Comparison of ENCODE assay signal across 8 cellular contexts in genomic region chr4:39062094-39062493, GRCh38. TPM values are rescaled to one million over a fixed set of nuclear protein-coding genes. Genes with fewer than 3 reads are reported as not detected.
DNase-seq lines count a peak whose midpoint lies in the region; ATAC-seq and TF ChIP-seq lines count a peak whose summit lies in the region.
"Had no signal": no experiment of that assay in that cellular context is flagged by ENCODE, and none has a peak within 500 bp of the region (broad histone marks: within the 10 kb centered on the region; RNA-seq: fewer than 3 reads in every experiment).

Gene KLHL5 (plus strand): TSS chr4:39062232. CDS start chr4:39062653, 421 bp downstream.

- H2AFZ ChIP-seq in IMR-90 (replicated peaks; ENCODE audit: low read length, poor library complexity): no peak within 1 kb of the TSS
- H2AFZ ChIP-seq in mammary epithelial cell (ENCODE audit: low read depth, low read length): no peak within 1 kb of the TSS

- DNase-seq in IMR-90 (no peak), mammary epithelial cell (no peak), kidney epithelial cell (ENCODE audit: low read depth) (no peak), thyroid gland (no peak), activated gamma-delta T cell (lab: John Stamatoyannopoulos, UW) (no peak), NCI-H1092 (lab: John Stamatoyannopoulos, UW) (no peak), HuH-7.5 (ENCODE audit: low spot score) (no peak)
- DNase-seq: T-helper 2 cell had no signal

- no peaks in the 10 kb centered on the region for H3K9me3 ChIP-seq in IMR-90 (ENCODE audit: control insufficient read depth, insufficient read depth, low read length)
- no peaks in the 10 kb centered on the region for H3K9me3 ChIP-seq in mammary epithelial cell (replicated peaks; ENCODE audit: insufficient read depth, low read length)
- H3K9me3 ChIP-seq in thyroid gland: no peaks in the 10 kb centered on the region

- no peak for TF ChIP-seq RAD21 in IMR-90 (IDR thresholded peaks at IDR 0.05; ENCODE audit: low read length)

- no peak within 1 kb of the TSS for H2AK9ac ChIP-seq in IMR-90 (replicated peaks; ENCODE audit: low read depth, low read length, poor library complexity)

- POLR2A ChIA-PET in IMR-90 (lab: Charles Lee; ENCODE audit: unreplicated experiment): no interaction called here

- no peak within 1 kb of the TSS for H3K4ac ChIP-seq in IMR-90 (ENCODE audit: low read depth, low read length)

- H3K56ac ChIP-seq in IMR-90 (ENCODE audit: extremely low read depth, insufficient read depth, low read length): no peak within 1 kb of the TSS

- in situ Hi-C loops in IMR-90 (cut with MboI; ENCODE audit: low sequenced_read_pairs): no loop called here
- in situ Hi-C loops in mammary epithelial cell (cut with MboI; ENCODE audit: low sequenced_read_pairs in 2 of 2): no loop called here

- dilution Hi-C loops in IMR-90 (cut with HindIII; ENCODE audit: low sequenced_read_pairs, unreplicated experiment) (no loop called here), mammary epithelial cell (cut with HindIII; ENCODE audit: low sequenced_read_pairs) (no loop called here)

- peak within 1 kb of the TSS; percentile 29; the same call in 1 of the 2 replicates for H3K4me2 ChIP-seq in IMR-90 (ENCODE audit: low read depth, low read length)
- no peak within 1 kb of the TSS for H3K4me2 ChIP-seq in mammary epithelial cell (ENCODE audit: insufficient read depth, low read depth, low read length)

- no peak within 1 kb of the TSS for H2BK5ac ChIP-seq in IMR-90 (ENCODE audit: low read depth, low read length, poor library complexity, severe bottlenecking)

- H3K36me3 ChIP-seq in IMR-90 (ENCODE audit: control insufficient read depth, insufficient read depth, low read length): peaks cover 6% of the 10 kb centered on the region; the same call in 1 of the 2 replicates
- H3K36me3 ChIP-seq in mammary epithelial cell (ENCODE audit: insufficient read depth, low read length): no peaks in the 10 kb centered on the region
- no peaks in the 10 kb centered on the region for H3K36me3 ChIP-seq in kidney epithelial cell (ENCODE audit: control insufficient read depth, insufficient read depth, low read length)
- no peaks in the 10 kb centered on the region for H3K36me3 ChIP-seq in thyroid gland

- peaks cover 27% of the 10 kb centered on the region for H3K79me2 ChIP-seq in mammary epithelial cell (ENCODE audit: insufficient read depth, low read length)

- BruUV-seq in IMR-90 (replicated peaks; lab: Mats Ljungman, UMichigan): no TSS peak
- BruUV-seq in mammary epithelial cell (replicated peaks; lab: Mats Ljungman, UMichigan): no TSS peak

- WGBS in IMR-90 (ENCODE audit: extremely low coverage in 2 of 2, insufficient read length in 1 of 2), 2 experiments: 0% methylated on average over 1 of the region's 4 CpGs; no CpG with 5 or more reads in 1 of the 2 experiments
- 54% methylated on average over 4 of the region's 4 CpGs for WGBS in mammary epithelial cell (ENCODE audit: low coverage, missing lambda C conversion rate)
- 24 to 36% methylated on average over 4 of the region's 4 CpGs for WGBS in thyroid gland, 2 donors

- intact Hi-C loops in IMR-90 (cut with micrococcal nuclease): loop anchor here (5.0 kb wide), 1 partner anchor 35 kb away; no protein-coding TSS in a partner anchor
- intact Hi-C loops in mammary epithelial cell (cut with micrococcal nuclease): no loop called here
- intact Hi-C loops in thyroid gland (cut with DNase I): no loop called here

- no peak within 1 kb of the TSS for H4K91ac ChIP-seq in IMR-90 (ENCODE audit: insufficient read depth, low read depth, low read length)

- no peak within 1 kb of the TSS for H3K27ac ChIP-seq in IMR-90 (ENCODE audit: insufficient read depth, low read length)
- H3K27ac ChIP-seq in mammary epithelial cell (ENCODE audit: insufficient read depth, low read depth, low read length): no peak within 1 kb of the TSS
- no peak within 1 kb of the TSS for H3K27ac ChIP-seq in thyroid gland

- H3K79me1 ChIP-seq in IMR-90 (ENCODE audit: low read depth in 1 of 2, low read length in 2 of 2): peaks cover 17 to 49% of the 10 kb centered on the region in 2 experiments; a peak in 3 of 4 replicates

- H3K4me3 ChIP-seq in IMR-90 (ENCODE audit: insufficient read depth, low read depth, low read length): no peak within 1 kb of the TSS
- no peak within 1 kb of the TSS for H3K4me3 ChIP-seq in mammary epithelial cell (replicated peaks in 1 of 3; ENCODE audit: insufficient read depth in 1 of 3, low read depth in 2 of 3, low read length in 3 of 3)
- H3K4me3 ChIP-seq in kidney epithelial cell (ENCODE audit: low read depth, low read length): no peak within 1 kb of the TSS
- H3K4me3 ChIP-seq in thyroid gland (replicated peaks in 1 of 3): no peak within 1 kb of the TSS

- no peak within 1 kb of the TSS for H2BK20ac ChIP-seq in IMR-90 (ENCODE audit: low read depth, low read length)

- CTCF ChIA-PET in IMR-90 (lab: Yijun Ruan, JAX): interaction anchor here (0.6 kb wide), 1 partner anchor 1051 kb away, joined by 5 read pairs; no protein-coding TSS in a partner anchor
- CTCF ChIA-PET in mammary epithelial cell (lab: Charles Lee; ENCODE audit: low non-redundant PET): no interaction called here

- H4K20me1 ChIP-seq in IMR-90 (ENCODE audit: insufficient read depth, low read length): peaks cover 76% of the 10 kb centered on the region
- no peaks in the 10 kb centered on the region for H4K20me1 ChIP-seq in mammary epithelial cell (ENCODE audit: insufficient read depth, low read length)

- no peak; the same call in 1 of the 2 replicates for ATAC-seq in IMR-90 (ENCODE audit: low read depth)

- H3K4me1 ChIP-seq in IMR-90 (ENCODE audit: control insufficient read depth, insufficient read depth, low read length) (peaks cover 6% of the 10 kb centered on the region), mammary epithelial cell (ENCODE audit: insufficient read depth, low read length) (no peaks in the 10 kb centered on the region), thyroid gland (no peaks in the 10 kb centered on the region)

- no peak for TF ChIP-seq POLR2A in IMR-90 (IDR thresholded peaks at IDR 0.05; ENCODE audit: low read depth, low read length)
- TF ChIP-seq POLR2A in thyroid gland (IDR thresholded peaks at IDR 0.05): no peak

- peak within 1 kb of the TSS; percentile 31; the same call in 1 of the 2 replicates for H3K14ac ChIP-seq in IMR-90 (replicated peaks; ENCODE audit: low read depth, low read length)

- H3K9ac ChIP-seq in IMR-90 (ENCODE audit: low read depth, low read length) (no peak within 1 kb of the TSS), mammary epithelial cell (ENCODE audit: insufficient read depth, low read length) (no peak within 1 kb of the TSS)

- no peak within 1 kb of the TSS for H3K18ac ChIP-seq in IMR-90 (ENCODE audit: low read depth, low read length)

- peaks cover 11% of the 10 kb centered on the region for H3K9me1 ChIP-seq in IMR-90 (ENCODE audit: insufficient read depth, low read length)

- H4K8ac ChIP-seq in IMR-90 (ENCODE audit: low read depth in 2 of 2, low read length in 2 of 2): no peak within 1 kb of the TSS

- no peak within 1 kb of the TSS for H2BK15ac ChIP-seq in IMR-90 (ENCODE audit: low read depth, low read length)

- H3K27me3 ChIP-seq in IMR-90 (ENCODE audit: control insufficient read depth, insufficient read depth, low read length): no peaks in the 10 kb centered on the region
- no peaks in the 10 kb centered on the region for H3K27me3 ChIP-seq in mammary epithelial cell (ENCODE audit: insufficient read depth, low read length)
- no peaks in the 10 kb centered on the region for H3K27me3 ChIP-seq in kidney epithelial cell (ENCODE audit: control insufficient read depth, insufficient read depth, low read length)
- no peaks in the 10 kb centered on the region for H3K27me3 ChIP-seq in thyroid gland

- H2BK120ac ChIP-seq in IMR-90 (ENCODE audit: low read depth, low read length): no peak within 1 kb of the TSS

- peak within 1 kb of the TSS; percentile 83; the same call in 1 of the 2 replicates for H3K23ac ChIP-seq in IMR-90 (ENCODE audit: low read depth, low read length)

- H4K5ac ChIP-seq in IMR-90 (ENCODE audit: low read depth, low read length): no peak within 1 kb of the TSS

- H2AK5ac ChIP-seq in IMR-90 (ENCODE audit: low read depth, low read length): no peak within 1 kb of the TSS

- no peak for TF ChIP-seq CTCF in IMR-90 (conservative IDR thresholded peaks at IDR 0.05; ENCODE audit: low read depth, low read length)
- no peak for TF ChIP-seq CTCF in mammary epithelial cell (conservative IDR thresholded peaks at IDR 0.05 in 1 of 2, IDR thresholded peaks at IDR 0.05 in 1 of 2; ENCODE audit: extremely low read depth in 1 of 2, insufficient read depth in 1 of 2, low read depth in 1 of 2, low read length in 2 of 2)
- TF ChIP-seq CTCF in kidney epithelial cell (IDR thresholded peaks at IDR 0.05; ENCODE audit: insufficient read depth, low read length, poor library complexity, severe bottlenecking): no peak
- TF ChIP-seq CTCF in thyroid gland (IDR thresholded peaks at IDR 0.05): no peak

TF ChIP-seq in IMR-90, 13 proteins besides CTCF, POLR2A, EP300 and RAD21:
- no peak for TF ChIP-seq CEBPB (IDR thresholded peaks at IDR 0.05; ENCODE audit: low read depth, low read length)
- no peak for TF ChIP-seq MAZ (IDR thresholded peaks at IDR 0.05; ENCODE audit: borderline replicate concordance, low read depth, low read length)
- no peak for TF ChIP-seq SMC3 (IDR thresholded peaks at IDR 0.05; ENCODE audit: low read depth, low read length)
- TF ChIP-seq USF2 (IDR thresholded peaks at IDR 0.05; ENCODE audit: low read depth, low read length): no peak
- TF ChIP-seq FOS (IDR thresholded peaks at IDR 0.05; ENCODE audit: low read depth, low read length): no peak

RNA-seq across cellular contexts. Expression of gene KLHL5, which starts in this region (rescaled TPM):
- total RNA-seq in IMR-90 (2012; rRNA removed) (97.7 and 134 TPM in 2 replicates), mammary epithelial cell (10 to 100 TPM; 39.1 to 42.2 TPM), kidney epithelial cell (56.2 and 57.1 TPM in 2 replicates), thyroid gland (10 to 100 TPM; 19.7 to 27.3 (median 24.7) TPM)
- polyA plus RNA-seq in IMR-90 (2012; rRNA removed) (45.4 and 58.8 TPM in 2 replicates), mammary epithelial cell (27.2 TPM)
- 23.8 and 24.5 TPM in 2 replicates for polyA plus RNA-seq in IMR-90 (2012; cell fraction: cytosol; rRNA removed)
- polyA plus RNA-seq in IMR-90 (2012; cell fraction: nucleus; rRNA removed; ENCODE audit: low replicate concordance): 6.4 and 41.5 TPM in 2 replicates
- polyA minus RNA-seq in mammary epithelial cell: 83.2 TPM
